Comparison of ENCODE assay signal across 15 cellular contexts in the genomic region with DNA sequence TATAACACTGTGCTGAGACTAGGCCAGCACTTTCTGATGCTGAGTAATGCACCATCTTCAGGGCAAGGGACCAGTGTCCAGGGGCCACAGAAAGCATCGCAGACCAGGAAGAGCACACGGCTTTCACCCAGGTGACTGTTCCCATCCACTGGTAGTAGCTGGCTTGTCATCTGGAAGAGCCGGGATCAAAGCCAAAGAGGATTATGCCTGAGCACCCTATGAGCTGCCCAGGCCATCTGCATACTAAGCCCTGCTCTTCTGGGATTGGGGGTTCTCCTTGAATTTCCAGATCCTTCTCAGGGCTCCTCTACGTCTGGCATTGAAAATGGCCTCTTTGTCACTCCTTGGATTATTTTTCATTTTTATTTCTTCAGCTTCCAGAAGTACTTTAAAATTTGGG.
A peak's percentile ranks its signal among the peaks of the same experiment; 100 is the strongest.
DNase-seq lines count a peak whose midpoint lies in the region; ATAC-seq and TF ChIP-seq lines count a peak whose summit lies in the region.
"Had no signal": no experiment of that assay in that cellular context is flagged by ENCODE, and none has a peak within 500 bp of the region (broad histone marks: within the 10 kb centered on the region; RNA-seq: fewer than 3 reads in every experiment).

No MANE protein-coding gene starts in this region.

- no peak overlapping the region for H3K4me3 Mint-ChIP-seq in WTC11
- H3K4me3 Mint-ChIP-seq: B cell; CD8-positive, alpha-beta T cell; GM23338 had no signal

- DNase-seq in D341Med (ENCODE audit: low spot score) (peak; percentile 58), NCI-H1694 (lab: John Stamatoyannopoulos, UW) (peak; percentile 0), NCI-H524 (lab: John Stamatoyannopoulos, UW) (peak; percentile 92 to 97), WERI-Rb-1 (peak; percentile 53), amniotic stem cell (lab: John Stamatoyannopoulos, UW) (no peak), WTC11 (ENCODE audit: low spot score) (no peak)
- DNase-seq: Calu3; CD8-positive, alpha-beta T cell; DMS153; HCEC 1CT had no signal

- peaks cover 6% of the 10 kb centered on the region for H3K9me3 Mint-ChIP-seq in WTC11
- H3K9me3 Mint-ChIP-seq: CD8-positive, alpha-beta T cell; GM23338 had no signal

- peaks cover 7% of the 10 kb centered on the region for H3K9me3 ChIP-seq in WERI-Rb-1 (ENCODE audit: severe bottlenecking)
- H3K9me3 ChIP-seq: BLaER1 treated with 17β-estradiol and CSF1 and Interleukin-3, amounts not matched to agents 10 nM and 100 nM had no signal

- peaks cover 5% of the 10 kb centered on the region for H3K4me1 Mint-ChIP-seq in WTC11
- H3K4me1 Mint-ChIP-seq: B cell, GM23338 had no signal

- 0 out of 2 replicates have a peak, but pooled peaks cover 4% of the 10 kb centered on the region for H3K36me3 Mint-ChIP-seq in WTC11
- H3K36me3 Mint-ChIP-seq: CD8-positive, alpha-beta T cell had no signal

- no peak overlapping the region for H3K4me3 ChIP-seq in WERI-Rb-1 (ENCODE audit: low read depth, low read length)
- H3K4me3 ChIP-seq: BLaER1 treated with 17β-estradiol and CSF1 and Interleukin-3, amounts not matched to agents 10 nM and 100 nM; GM23338 had no signal

- TF ChIP-seq CTCF in WERI-Rb-1 (IDR thresholded peaks at IDR 0.05; ENCODE audit: low read depth, low read length) (no peak), WTC11 (IDR thresholded peaks at IDR 0.05) (no peak)

- ATAC-seq in GM21515 (IDR thresholded peaks at IDR 0.05; ENCODE audit: unreplicated experiment) (no peak), WTC11 (no peak)
- ATAC-seq: CD8-positive, alpha-beta T cell; GM23338 had no signal

- H3K27me3 Mint-ChIP-seq in WTC11 (ENCODE audit: low read depth): no peaks in the 10 kb centered on the region; the same call in none of the 2 replicates

- H3K27me3 ChIP-seq in WERI-Rb-1 (ENCODE audit: insufficient read depth, low read depth, severe bottlenecking): no peaks in the 10 kb centered on the region
- H3K27me3 ChIP-seq: BLaER1 treated with 17β-estradiol and CSF1 and Interleukin-3, amounts not matched to agents 10 nM and 100 nM had no signal

- CTCF ChIA-PET in WTC11 (lab: Charles Lee): no interaction called here

- POLR2A ChIA-PET in WTC11 (lab: Charles Lee): no interaction called here

- H3K36me3 ChIP-seq in WERI-Rb-1: no peaks in the 10 kb centered on the region
- H3K36me3 ChIP-seq: BLaER1 treated with 17β-estradiol and CSF1 and Interleukin-3, amounts not matched to agents 10 nM and 100 nM had no signal

- no peak overlapping the region for H3K27ac Mint-ChIP-seq in WTC11
- H3K27ac Mint-ChIP-seq: B cell; CD8-positive, alpha-beta T cell; GM23338 had no signal

- no peak overlapping the region for H3K27ac ChIP-seq in WERI-Rb-1
- H3K27ac ChIP-seq: BLaER1 treated with 17β-estradiol and CSF1 and Interleukin-3, amounts not matched to agents 10 nM and 100 nM; HL-60 had no signal

TF ChIP-seq in WTC11, 78 proteins besides CTCF, POLR2A, EP300 and RAD21:
- TF ChIP-seq NR1H2 (CRISPR knock-in tag; IDR thresholded peaks at IDR 0.05) (no peak), SMAD3 (CRISPR knock-in tag; IDR thresholded peaks at IDR 0.05; ENCODE audit: borderline replicate concordance) (no peak), GABPB1 (CRISPR knock-in tag; IDR thresholded peaks at IDR 0.05) (no peak), CBFB (CRISPR knock-in tag; IDR thresholded peaks at IDR 0.05; ENCODE audit: low read depth) (no peak), ZBTB21 (CRISPR knock-in tag; IDR thresholded peaks at IDR 0.05; ENCODE audit: borderline replicate concordance) (no peak), TEAD1 (CRISPR knock-in tag; IDR thresholded peaks at IDR 0.05) (no peak), MXD4 (CRISPR knock-in tag; IDR thresholded peaks at IDR 0.05; ENCODE audit: borderline replicate concordance) (no peak), JAZF1 (CRISPR knock-in tag; IDR thresholded peaks at IDR 0.05) (no peak), IRF2 (CRISPR knock-in tag; IDR thresholded peaks at IDR 0.05; ENCODE audit: borderline replicate concordance, low read depth) (no peak)
- TF ChIP-seq, protein P1, sequence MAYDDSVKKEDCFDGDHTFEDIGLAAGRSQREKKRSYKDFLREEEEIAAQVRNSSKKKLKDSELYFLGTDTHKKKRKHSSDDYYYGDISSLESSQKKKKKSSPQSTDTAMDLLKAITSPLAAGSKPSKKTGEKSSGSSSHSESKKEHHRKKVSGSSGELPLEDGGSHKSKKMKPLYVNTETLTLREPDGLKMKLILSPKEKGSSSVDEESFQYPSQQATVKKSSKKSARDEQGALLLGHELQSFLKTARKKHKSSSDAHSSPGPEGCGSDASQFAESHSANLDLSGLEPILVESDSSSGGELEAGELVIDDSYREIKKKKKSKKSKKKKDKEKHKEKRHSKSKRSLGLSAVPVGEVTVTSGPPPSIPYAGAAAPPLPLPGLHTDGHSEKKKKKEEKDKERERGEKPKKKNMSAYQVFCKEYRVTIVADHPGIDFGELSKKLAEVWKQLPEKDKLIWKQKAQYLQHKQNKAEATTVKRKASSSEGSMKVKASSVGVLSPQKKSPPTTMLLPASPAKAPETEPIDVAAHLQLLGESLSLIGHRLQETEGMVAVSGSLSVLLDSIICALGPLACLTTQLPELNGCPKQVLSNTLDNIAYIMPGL (CRISPR knock-in tag; IDR thresholded peaks at IDR 0.05): no peak
- TF ChIP-seq, protein P2, sequence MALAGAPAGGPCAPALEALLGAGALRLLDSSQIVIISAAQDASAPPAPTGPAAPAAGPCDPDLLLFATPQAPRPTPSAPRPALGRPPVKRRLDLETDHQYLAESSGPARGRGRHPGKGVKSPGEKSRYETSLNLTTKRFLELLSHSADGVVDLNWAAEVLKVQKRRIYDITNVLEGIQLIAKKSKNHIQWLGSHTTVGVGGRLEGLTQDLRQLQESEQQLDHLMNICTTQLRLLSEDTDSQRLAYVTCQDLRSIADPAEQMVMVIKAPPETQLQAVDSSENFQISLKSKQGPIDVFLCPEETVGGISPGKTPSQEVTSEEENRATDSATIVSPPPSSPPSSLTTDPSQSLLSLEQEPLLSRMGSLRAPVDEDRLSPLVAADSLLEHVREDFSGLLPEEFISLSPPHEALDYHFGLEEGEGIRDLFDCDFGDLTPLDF (CRISPR knock-in tag; IDR thresholded peaks at IDR 0.05): no peak

Comparison
In these comparisons a context has a peak if more than half of its experiments do, and no peak if none do; other contexts are left out.
1. DNase-seq: peak in D341Med (single experiment), NCI-H1694 (single experiment), NCI-H524 (2 of 2) and WERI-Rb-1 (single experiment); none in amniotic stem cell (single experiment) and WTC11 (single experiment).